Comparison of ENCODE assay signal across 15 cellular contexts in genomic region chr20:14199111-14199510, GRCh38.
DNase-seq lines count a peak whose midpoint lies in the region; ATAC-seq and TF ChIP-seq lines count a peak whose summit lies in the region.
"Had no signal": no experiment of that assay in that cellular context is flagged by ENCODE, and none has a peak within 500 bp of the region (broad histone marks: within the 10 kb centered on the region; RNA-seq: fewer than 3 reads in every experiment).

No MANE protein-coding gene starts in this region.

- H3K4me3 ChIP-seq in AG10803 (ENCODE audit: low read length): no peak overlapping the region
- H3K4me3 ChIP-seq in endodermal cell (ENCODE audit: low read length): no peak overlapping the region
- no peak overlapping the region for H3K4me3 ChIP-seq in mesodermal cell (ENCODE audit: extremely low read depth, insufficient read depth, low read length, poor library complexity, severe bottlenecking)
- H3K4me3 ChIP-seq: A549 had no signal

- DNase-seq in AG10803 (ENCODE audit: low read depth): peak; percentile 9
- DNase-seq in RPMI8226: peak; percentile 41
- DNase-seq in endodermal cell: no peak
- no peak for DNase-seq in AML-193 (lab: John Stamatoyannopoulos, UW)
- DNase-seq in stimulated activated CD4-positive, alpha-beta T cell treated with anti-CD3 and anti-CD28 coated beads, Interleukin-4, amount 100 ng/mL, for 1 hour: no peak
- no peak for DNase-seq in cerebellum (ENCODE audit: low spot score)
- DNase-seq: CD4-positive, CD25-positive, alpha-beta regulatory T cell; DMS79; Kasumi-1; NCI-H1417 treated with DMSO at 0.1 percent for 48 hours; NCI-H187; NCI-H748 treated with DMSO at 0.1 percent for 48 hours had no signal

- no peaks in the 10 kb centered on the region for H3K36me3 ChIP-seq in endodermal cell (ENCODE audit: control insufficient read depth, insufficient read depth, low read length)
- H3K36me3 ChIP-seq in mesodermal cell (ENCODE audit: control insufficient read depth, insufficient read depth, low read length): no peaks in the 10 kb centered on the region

- no peak overlapping the region for H3K4me3 Mint-ChIP-seq in endodermal cell
- H3K4me3 Mint-ChIP-seq: CD4-positive, CD25-positive, alpha-beta regulatory T cell had no signal

- 97% methylated on average over 2 of the region's 2 CpGs; no CpG with 5 or more reads in 1 of the 2 experiments for WGBS in endodermal cell (ENCODE audit: insufficient coverage in 1 of 2, insufficient read length in 1 of 2), 2 experiments
- 80% methylated on average over 1 of the region's 2 CpGs; no CpG with 5 or more reads in 1 of the 2 experiments for WGBS in mesodermal cell (ENCODE audit: insufficient coverage in 2 of 2), 2 experiments

- H3K4me1 Mint-ChIP-seq in endodermal cell: peaks cover 13% of the 10 kb centered on the region
- H3K4me1 Mint-ChIP-seq: CD4-positive, CD25-positive, alpha-beta regulatory T cell had no signal

- H3K27me3 Mint-ChIP-seq in endodermal cell (ENCODE audit: insufficient read depth): no peaks in the 10 kb centered on the region
- H3K27me3 Mint-ChIP-seq: CD4-positive, CD25-positive, alpha-beta regulatory T cell had no signal

- ATAC-seq in HG03571 (IDR thresholded peaks at IDR 0.05; ENCODE audit: unreplicated experiment): no peak

- H3K9me3 ChIP-seq in endodermal cell (ENCODE audit: control insufficient read depth, low read length) (no peaks in the 10 kb centered on the region), mesodermal cell (ENCODE audit: control insufficient read depth, low read length) (no peaks in the 10 kb centered on the region)
- H3K9me3 ChIP-seq: A549 had no signal

- peaks cover 4% of the 10 kb centered on the region for H3K36me3 Mint-ChIP-seq in endodermal cell (ENCODE audit: low read depth)
- H3K36me3 Mint-ChIP-seq: CD4-positive, CD25-positive, alpha-beta regulatory T cell had no signal

- H3K9ac ChIP-seq in endodermal cell (ENCODE audit: extremely low read depth, low read length, poor library complexity, severe bottlenecking): no peak overlapping the region

- H3K4me1 ChIP-seq in endodermal cell (ENCODE audit: control insufficient read depth, insufficient read depth, low read length) (no peaks in the 10 kb centered on the region), mesodermal cell (ENCODE audit: control insufficient read depth, insufficient read depth, low read length, poor library complexity, severe bottlenecking) (no peaks in the 10 kb centered on the region)
- H3K4me1 ChIP-seq: A549 had no signal

- no peak for TF ChIP-seq CTCF in AG10803 (conservative IDR thresholded peaks at IDR 0.05; ENCODE audit: low read length)
- TF ChIP-seq CTCF in endodermal cell (conservative IDR thresholded peaks at IDR 0.05): no peak

- peak overlapping the region; percentile 30 for H3K27ac ChIP-seq in endodermal cell (ENCODE audit: low read depth, low read length)
- H3K27ac ChIP-seq in mesodermal cell (ENCODE audit: low read depth, low read length, severe bottlenecking): peak overlapping the region; percentile 30
- H3K27ac ChIP-seq: A549 had no signal

- no peaks in the 10 kb centered on the region for H3K27me3 ChIP-seq in endodermal cell (ENCODE audit: control insufficient read depth, insufficient read depth, low read length, poor library complexity, severe bottlenecking)

- H3K27ac Mint-ChIP-seq in endodermal cell: no peak overlapping the region
- H3K27ac Mint-ChIP-seq: CD4-positive, CD25-positive, alpha-beta regulatory T cell had no signal

- peaks cover 10% of the 10 kb centered on the region for H3K9me3 Mint-ChIP-seq in endodermal cell

Comparison
In these comparisons a context has a peak if more than half of its experiments do, and no peak if none do; other contexts are left out.
1. DNase-seq: peak in AG10803 (single experiment) and RPMI8226 (single experiment); none in endodermal cell (single experiment), AML-193 (0 of 2), stimulated activated CD4-positive, alpha-beta T cell treated with anti-CD3 and anti-CD28 coated beads, Interleukin-4, amount 100 ng/mL, for 1 hour (single experiment) and cerebellum (single experiment).